In the genomic region with DNA sequence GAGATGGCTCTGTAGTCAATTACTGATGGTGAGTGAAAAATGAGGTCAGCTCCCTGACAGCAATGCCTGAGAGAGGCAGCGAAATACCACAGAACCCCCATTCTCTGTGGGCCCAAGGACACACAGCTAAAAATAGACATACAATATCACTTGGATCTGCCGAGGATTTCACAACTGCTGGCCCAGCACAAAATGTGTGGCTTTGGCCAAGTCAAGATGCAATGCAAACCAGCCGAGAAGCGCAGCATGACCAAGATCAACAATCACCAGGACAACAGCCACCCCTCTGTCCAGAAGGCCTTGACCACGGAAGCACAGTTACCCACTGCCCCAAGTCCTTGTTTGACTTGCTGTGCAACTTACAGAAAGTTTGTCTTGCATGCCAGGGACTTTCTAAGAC, we compare ENCODE assay signal across 1 cellular context.
TF ChIP-seq lines count a peak whose summit lies in the region.

No MANE protein-coding gene starts in this region.

TF ChIP-seq in HepG2, 621 proteins besides CTCF, POLR2A, EP300 and RAD21 (continued from another document and continues in another):
- peak; percentile 72; the same call in 1 of the 2 replicates for TF ChIP-seq ZNF609 (CRISPR knock-in tag; IDR thresholded peaks at IDR 0.05; ENCODE audit: borderline replicate concordance)
- peak; percentile 47; the same call in 1 of the 2 replicates for TF ChIP-seq DPF2 (CRISPR knock-in tag; IDR thresholded peaks at IDR 0.05; ENCODE audit: borderline replicate concordance, low read depth)
- TF ChIP-seq RARG (CRISPR knock-in tag; IDR thresholded peaks at IDR 0.05; ENCODE audit: low read depth): no peak
- no peak for TF ChIP-seq ZFP91 (CRISPR knock-in tag; IDR thresholded peaks at IDR 0.05; ENCODE audit: borderline replicate concordance)
- TF ChIP-seq NFE2L2 (IDR thresholded peaks at IDR 0.05; ENCODE audit: low read length): no peak
- TF ChIP-seq, protein P1, sequence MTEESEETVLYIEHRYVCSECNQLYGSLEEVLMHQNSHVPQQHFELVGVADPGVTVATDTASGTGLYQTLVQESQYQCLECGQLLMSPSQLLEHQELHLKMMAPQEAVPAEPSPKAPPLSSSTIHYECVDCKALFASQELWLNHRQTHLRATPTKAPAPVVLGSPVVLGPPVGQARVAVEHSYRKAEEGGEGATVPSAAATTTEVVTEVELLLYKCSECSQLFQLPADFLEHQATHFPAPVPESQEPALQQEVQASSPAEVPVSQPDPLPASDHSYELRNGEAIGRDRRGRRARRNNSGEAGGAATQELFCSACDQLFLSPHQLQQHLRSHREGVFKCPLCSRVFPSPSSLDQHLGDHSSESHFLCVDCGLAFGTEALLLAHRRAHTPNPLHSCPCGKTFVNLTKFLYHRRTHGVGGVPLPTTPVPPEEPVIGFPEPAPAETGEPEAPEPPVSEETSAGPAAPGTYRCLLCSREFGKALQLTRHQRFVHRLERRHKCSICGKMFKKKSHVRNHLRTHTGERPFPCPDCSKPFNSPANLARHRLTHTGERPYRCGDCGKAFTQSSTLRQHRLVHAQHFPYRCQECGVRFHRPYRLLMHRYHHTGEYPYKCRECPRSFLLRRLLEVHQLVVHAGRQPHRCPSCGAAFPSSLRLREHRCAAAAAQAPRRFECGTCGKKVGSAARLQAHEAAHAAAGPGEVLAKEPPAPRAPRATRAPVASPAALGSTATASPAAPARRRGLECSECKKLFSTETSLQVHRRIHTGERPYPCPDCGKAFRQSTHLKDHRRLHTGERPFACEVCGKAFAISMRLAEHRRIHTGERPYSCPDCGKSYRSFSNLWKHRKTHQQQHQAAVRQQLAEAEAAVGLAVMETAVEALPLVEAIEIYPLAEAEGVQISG (CRISPR knock-in tag; IDR thresholded peaks at IDR 0.05): 0 out of 2 replicates have a peak, but pooled peaks have one; percentile 23
- no peak for TF ChIP-seq LCORL (IDR thresholded peaks at IDR 0.05)
- peak; percentile 48 for TF ChIP-seq LCORL (CRISPR knock-in tag; IDR thresholded peaks at IDR 0.05)
- TF ChIP-seq PPARG (CRISPR knock-in tag; conservative IDR thresholded peaks at IDR 0.05): no peak
- TF ChIP-seq CBFB (CRISPR knock-in tag; IDR thresholded peaks at IDR 0.05): peak; percentile 64; the same call in 1 of the 2 replicates
- no peak for TF ChIP-seq FOXP1 (IDR thresholded peaks at IDR 0.05)
- TF ChIP-seq FOXP1 (CRISPR knock-in tag; IDR thresholded peaks at IDR 0.05): peak; percentile 69
- TF ChIP-seq MTF1 (CRISPR knock-in tag; IDR thresholded peaks at IDR 0.05): no peak
- no peak for TF ChIP-seq EEA1 (CRISPR knock-in tag; IDR thresholded peaks at IDR 0.05; ENCODE audit: borderline replicate concordance)
- TF ChIP-seq FOSL2 (CRISPR knock-in tag; IDR thresholded peaks at IDR 0.05): peak; percentile 61
- TF ChIP-seq ZNF660 (CRISPR knock-in tag; IDR thresholded peaks at IDR 0.05; ENCODE audit: borderline replicate concordance, low read depth): no peak
- TF ChIP-seq IKZF4 (CRISPR knock-in tag; IDR thresholded peaks at IDR 0.05; ENCODE audit: borderline replicate concordance, low read depth, not compliant biosample characterization): no peak
- no peak for TF ChIP-seq ZNF776 (CRISPR knock-in tag; IDR thresholded peaks at IDR 0.05)
- TF ChIP-seq KMT2B (CRISPR knock-in tag; IDR thresholded peaks at IDR 0.05): no peak
- TF ChIP-seq ZBTB8A (CRISPR knock-in tag; IDR thresholded peaks at IDR 0.05; ENCODE audit: borderline replicate concordance, low read depth): no peak
- no peak for TF ChIP-seq FOSL1 (CRISPR knock-in tag; IDR thresholded peaks at IDR 0.05; ENCODE audit: borderline replicate concordance)
- TF ChIP-seq, protein P2, sequence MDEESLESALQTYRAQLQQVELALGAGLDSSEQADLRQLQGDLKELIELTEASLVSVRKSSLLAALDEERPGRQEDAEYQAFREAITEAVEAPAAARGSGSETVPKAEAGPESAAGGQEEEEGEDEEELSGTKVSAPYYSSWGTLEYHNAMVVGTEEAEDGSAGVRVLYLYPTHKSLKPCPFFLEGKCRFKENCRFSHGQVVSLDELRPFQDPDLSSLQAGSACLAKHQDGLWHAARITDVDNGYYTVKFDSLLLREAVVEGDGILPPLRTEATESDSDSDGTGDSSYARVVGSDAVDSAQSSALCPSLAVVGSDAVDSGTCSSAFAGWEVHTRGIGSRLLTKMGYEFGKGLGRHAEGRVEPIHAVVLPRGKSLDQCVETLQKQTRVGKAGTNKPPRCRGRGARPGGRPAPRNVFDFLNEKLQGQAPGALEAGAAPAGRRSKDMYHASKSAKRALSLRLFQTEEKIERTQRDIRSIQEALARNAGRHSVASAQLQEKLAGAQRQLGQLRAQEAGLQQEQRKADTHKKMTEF (CRISPR knock-in tag; IDR thresholded peaks at IDR 0.05): no peak; the same call in 1 of the 2 replicates
- TF ChIP-seq SIX1 (CRISPR knock-in tag; IDR thresholded peaks at IDR 0.05; ENCODE audit: borderline replicate concordance): no peak
- no peak for TF ChIP-seq PLRG1 (conservative IDR thresholded peaks at IDR 0.05)
- TF ChIP-seq BATF2 (CRISPR knock-in tag; IDR thresholded peaks at IDR 0.05): no peak
- peak; percentile 76 for TF ChIP-seq ZMYM4 (CRISPR knock-in tag; IDR thresholded peaks at IDR 0.05)
- TF ChIP-seq, protein P3, sequence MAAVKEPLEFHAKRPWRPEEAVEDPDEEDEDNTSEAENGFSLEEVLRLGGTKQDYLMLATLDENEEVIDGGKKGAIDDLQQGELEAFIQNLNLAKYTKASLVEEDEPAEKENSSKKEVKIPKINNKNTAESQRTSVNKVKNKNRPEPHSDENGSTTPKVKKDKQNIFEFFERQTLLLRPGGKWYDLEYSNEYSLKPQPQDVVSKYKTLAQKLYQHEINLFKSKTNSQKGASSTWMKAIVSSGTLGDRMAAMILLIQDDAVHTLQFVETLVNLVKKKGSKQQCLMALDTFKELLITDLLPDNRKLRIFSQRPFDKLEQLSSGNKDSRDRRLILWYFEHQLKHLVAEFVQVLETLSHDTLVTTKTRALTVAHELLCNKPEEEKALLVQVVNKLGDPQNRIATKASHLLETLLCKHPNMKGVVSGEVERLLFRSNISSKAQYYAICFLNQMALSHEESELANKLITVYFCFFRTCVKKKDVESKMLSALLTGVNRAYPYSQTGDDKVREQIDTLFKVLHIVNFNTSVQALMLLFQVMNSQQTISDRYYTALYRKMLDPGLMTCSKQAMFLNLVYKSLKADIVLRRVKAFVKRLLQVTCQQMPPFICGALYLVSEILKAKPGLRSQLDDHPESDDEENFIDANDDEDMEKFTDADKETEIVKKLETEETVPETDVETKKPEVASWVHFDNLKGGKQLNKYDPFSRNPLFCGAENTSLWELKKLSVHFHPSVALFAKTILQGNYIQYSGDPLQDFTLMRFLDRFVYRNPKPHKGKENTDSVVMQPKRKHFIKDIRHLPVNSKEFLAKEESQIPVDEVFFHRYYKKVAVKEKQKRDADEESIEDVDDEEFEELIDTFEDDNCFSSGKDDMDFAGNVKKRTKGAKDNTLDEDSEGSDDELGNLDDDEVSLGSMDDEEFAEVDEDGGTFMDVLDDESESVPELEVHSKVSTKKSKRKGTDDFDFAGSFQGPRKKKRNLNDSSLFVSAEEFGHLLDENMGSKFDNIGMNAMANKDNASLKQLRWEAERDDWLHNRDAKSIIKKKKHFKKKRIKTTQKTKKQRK (IDR thresholded peaks at IDR 0.05; ENCODE audit: low read length): no peak
- peak; percentile 81 for TF ChIP-seq ZNF644 (CRISPR knock-in tag; IDR thresholded peaks at IDR 0.05; ENCODE audit: low read depth)
- no peak for TF ChIP-seq TERF1 (CRISPR knock-in tag; IDR thresholded peaks at IDR 0.05)
- no peak for TF ChIP-seq SIN3A (IDR thresholded peaks at IDR 0.05; ENCODE audit: borderline replicate concordance, low read depth, low read length)
- no peak for TF ChIP-seq ZNF800 (CRISPR knock-in tag; IDR thresholded peaks at IDR 0.05)
- no peak for TF ChIP-seq NPAS2 (CRISPR knock-in tag; IDR thresholded peaks at IDR 0.05; ENCODE audit: borderline replicate concordance)
- TF ChIP-seq, protein P4, sequence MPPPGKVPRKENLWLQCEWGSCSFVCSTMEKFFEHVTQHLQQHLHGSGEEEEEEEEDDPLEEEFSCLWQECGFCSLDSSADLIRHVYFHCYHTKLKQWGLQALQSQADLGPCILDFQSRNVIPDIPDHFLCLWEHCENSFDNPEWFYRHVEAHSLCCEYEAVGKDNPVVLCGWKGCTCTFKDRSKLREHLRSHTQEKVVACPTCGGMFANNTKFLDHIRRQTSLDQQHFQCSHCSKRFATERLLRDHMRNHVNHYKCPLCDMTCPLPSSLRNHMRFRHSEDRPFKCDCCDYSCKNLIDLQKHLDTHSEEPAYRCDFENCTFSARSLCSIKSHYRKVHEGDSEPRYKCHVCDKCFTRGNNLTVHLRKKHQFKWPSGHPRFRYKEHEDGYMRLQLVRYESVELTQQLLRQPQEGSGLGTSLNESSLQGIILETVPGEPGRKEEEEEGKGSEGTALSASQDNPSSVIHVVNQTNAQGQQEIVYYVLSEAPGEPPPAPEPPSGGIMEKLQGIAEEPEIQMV (CRISPR knock-in tag; IDR thresholded peaks at IDR 0.05; ENCODE audit: low read depth): peak; percentile 56; the same call in 1 of the 2 replicates
- TF ChIP-seq ZNF672 (CRISPR knock-in tag; IDR thresholded peaks at IDR 0.05): no peak
- TF ChIP-seq PRPF4 (IDR thresholded peaks at IDR 0.05; ENCODE audit: low read depth, low read length, poor library complexity, severe bottlenecking): no peak
- TF ChIP-seq ZNF33B (CRISPR knock-in tag; IDR thresholded peaks at IDR 0.05): no peak
- TF ChIP-seq ZNF431 (CRISPR knock-in tag; IDR thresholded peaks at IDR 0.05; ENCODE audit: borderline replicate concordance, low read depth): 0 out of 2 replicates have a peak, but pooled peaks have one; percentile 33
